13 cellular contexts compared by ENCODE assay signal in the genomic region with DNA sequence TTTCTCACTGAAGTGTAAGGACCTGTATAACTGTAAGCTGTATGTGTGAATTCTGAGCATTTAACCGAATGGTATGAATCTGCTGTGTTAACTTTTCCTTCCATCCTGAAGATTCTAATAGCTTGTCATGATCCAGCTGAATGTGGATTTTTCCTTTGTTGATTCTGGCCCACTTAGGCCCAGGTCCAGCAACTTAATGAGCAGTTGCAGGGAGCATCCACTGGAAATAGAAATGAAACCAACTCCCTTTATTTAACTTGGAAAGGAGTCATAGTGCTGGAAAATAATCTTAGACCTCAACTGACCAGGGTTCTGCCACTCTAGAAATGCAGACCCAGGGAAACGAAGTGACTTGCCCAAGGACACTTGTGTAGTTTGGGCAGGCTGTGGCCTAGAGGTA.
"Had no signal": no experiment of that assay in that cellular context is flagged by ENCODE, and none has a peak within 500 bp of the region (broad histone marks: within the 10 kb centered on the region; RNA-seq: fewer than 3 reads in every experiment).

No MANE protein-coding gene starts in this region.

- H3K4me3 ChIP-seq: pancreas, uterus had no signal

- ATAC-seq: activated T-cell treated with anti-CD3 and anti-CD28 coated beads, Interleukin-2, amount 50 U/mL, for 72 hours; foreskin keratinocyte had no signal

- H3K9me3 ChIP-seq: pancreas, uterus had no signal

- H3K36me3 ChIP-seq: pancreas, uterus had no signal

- DNase-seq: activated CD4-positive, alpha-beta T cell treated with anti-CD3 and anti-CD28 coated beads, Interleukin-2, amount 10 ng/mL, durations not matched to agents 24 days and 14 days; activated CD4-positive, CD25-positive, alpha-beta regulatory T cell; activated CD8-positive, alpha-beta memory T cell treated with anti-CD3 and anti-CD28 coated beads, Interleukin-2, amount 50 U/mL, for 48 hours; activated gamma-delta T cell; activated T-cell treated with anti-CD3 and anti-CD28 coated beads, Interleukin-2, amount 50 U/mL, for 72 hours; amniotic stem cell; effector CD8-positive, alpha-beta T cell; foreskin keratinocyte; midbrain; pancreas; stimulated activated CD4-positive, alpha-beta T cell treated with anti-CD3 and anti-CD28 coated beads, Interleukin-12 subunit alpha, Interleukin-12 subunit beta, amount 100 ng/mL, for 4 hours; stimulated activated CD4-positive, alpha-beta T cell treated with anti-CD3 and anti-CD28 coated beads, Interleukin-2, amount 100 ng/mL, for 24 hours; uterus had no signal

- H3K27ac ChIP-seq: foreskin keratinocyte, pancreas, uterus had no signal

- H3K27me3 ChIP-seq: pancreas, uterus had no signal

- H3K4me1 ChIP-seq: pancreas, uterus had no signal
